Comparison of ENCODE assay signal across 9 cellular contexts in the genomic region with DNA sequence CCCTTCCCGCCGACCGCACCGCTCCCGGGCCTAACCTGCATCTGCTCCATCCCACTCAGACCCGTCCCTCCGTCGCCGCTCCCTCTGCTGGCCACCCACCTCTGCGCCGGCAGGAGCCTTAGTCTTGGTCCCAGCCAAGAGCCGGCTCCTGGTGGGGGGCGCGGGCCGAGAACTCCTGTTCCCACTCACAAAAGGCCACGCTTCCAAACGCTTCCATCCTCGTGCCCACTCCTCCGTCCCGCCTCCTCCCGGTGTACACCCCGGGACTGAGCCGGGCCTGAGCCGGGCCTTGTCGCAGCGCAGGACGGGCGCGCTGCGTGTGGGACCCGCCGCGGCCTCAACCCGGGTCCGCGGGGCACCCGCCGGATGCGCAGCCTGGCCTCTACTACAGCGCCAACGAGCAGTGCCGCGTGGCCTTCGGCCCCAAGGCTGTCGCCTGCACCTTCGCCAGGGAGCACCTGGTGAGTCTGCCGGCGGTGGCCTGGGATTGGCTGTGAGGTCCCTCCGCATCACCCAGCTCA. TPM values are rescaled to one million over a fixed set of nuclear protein-coding genes. Genes with fewer than 3 reads are reported as not detected.
DNase-seq lines count a peak whose midpoint lies in the region; TF ChIP-seq lines count a peak whose summit lies in the region.
"Had no signal": no experiment of that assay in that cellular context is flagged by ENCODE, and none has a peak within 500 bp of the region (broad histone marks: within the 10 kb centered on the region; RNA-seq: fewer than 3 reads in every experiment).

No MANE protein-coding gene starts in this region.

- intact Hi-C loops in activated naive CD4-positive, alpha-beta T cell treated with anti-CD3 and anti-CD28 coated beads for 36 hours (cut with micrococcal nuclease) = no loop called here
- intact Hi-C loops in thyroid gland (cut with DNase I) = no loop called here

- peak; percentile 14 for DNase-seq in activated naive CD4-positive, alpha-beta T cell treated with Interleukin-2 at 50 U/mL for 16 hours
- no peak for DNase-seq in activated naive CD4-positive, alpha-beta T cell treated with anti-CD3 and anti-CD28 coated beads, Interleukin-2, amount 50 U/mL, for 16 hours
- DNase-seq in activated naive CD4-positive, alpha-beta T cell treated with anti-CD3 and anti-CD28 coated beads for 36 hours = peak; percentile 18
- DNase-seq in thyroid gland (peak; percentile 51 to 56), SHP77 treated with DMSO at 0.1 percent for 48 hours (lab: John Stamatoyannopoulos, UW) (no peak), NCI-H2227 (lab: John Stamatoyannopoulos, UW; ENCODE audit: unreplicated experiment) (no peak), Kasumi-1 (lab: John Stamatoyannopoulos, UW) (no peak)

- H3K4me1 ChIP-seq in iPS-18a (ENCODE audit: control insufficient read depth, low read depth, low read length) (peaks cover 6% of the 10 kb centered on the region), thyroid gland (peaks cover 3 to 16% of the 10 kb centered on the region in 2 donors)

- H3K36me3 ChIP-seq in iPS-18a (ENCODE audit: control insufficient read depth, low read depth, low read length) (no peaks in the 10 kb centered on the region), thyroid gland (no peaks in the 10 kb centered on the region)

- H3K4me3 Mint-ChIP-seq in activated naive CD4-positive, alpha-beta T cell treated with anti-CD3 and anti-CD28 coated beads for 36 hours = no peak overlapping the region

- H3K27ac Mint-ChIP-seq in activated naive CD4-positive, alpha-beta T cell treated with anti-CD3 and anti-CD28 coated beads for 36 hours = no peak overlapping the region

- peak overlapping the region; percentile 32 for H3K9ac ChIP-seq in iPS-18a (ENCODE audit: low read length)

- no peaks in the 10 kb centered on the region for H3K9me3 Mint-ChIP-seq in activated naive CD4-positive, alpha-beta T cell treated with anti-CD3 and anti-CD28 coated beads for 36 hours

- TF ChIP-seq CTCF in thyroid gland (IDR thresholded peaks at IDR 0.05) = peak in 3 of 6 experiments; percentile 27 to 49 (median 37)

- no peaks in the 10 kb centered on the region for H3K36me3 Mint-ChIP-seq in activated naive CD4-positive, alpha-beta T cell treated with anti-CD3 and anti-CD28 coated beads for 36 hours (ENCODE audit: low read depth)

- H3K4me3 ChIP-seq in iPS-18a (ENCODE audit: low read length) (peak overlapping the region; percentile 56), thyroid gland (replicated peaks in 1 of 3) (no peak overlapping the region)

- WGBS in thyroid gland, 2 donors = 18 to 37% methylated on average over 16 to 19 of the region's 49 CpGs

- H3K27ac ChIP-seq in iPS-18a (ENCODE audit: low read length) (no peak overlapping the region), thyroid gland (no peak overlapping the region)

- peaks cover 9% of the 10 kb centered on the region for H3K4me1 Mint-ChIP-seq in activated naive CD4-positive, alpha-beta T cell treated with anti-CD3 and anti-CD28 coated beads for 36 hours (ENCODE audit: low read depth)

- H3K9me3 ChIP-seq in iPS-18a (ENCODE audit: control insufficient read depth, low read depth, low read length) (no peaks in the 10 kb centered on the region), thyroid gland (no peaks in the 10 kb centered on the region)

- CTCF ChIA-PET in activated naive CD4-positive, alpha-beta T cell treated with anti-CD3 and anti-CD28 coated beads for 36 hours (lab: Charles Lee) = no interaction called here

- no peak for TF ChIP-seq POLR2A in thyroid gland (IDR thresholded peaks at IDR 0.05)

- H3K27me3 Mint-ChIP-seq in activated naive CD4-positive, alpha-beta T cell treated with anti-CD3 and anti-CD28 coated beads for 36 hours (ENCODE audit: low read depth) = peaks cover 31% of the 10 kb centered on the region

- peaks cover 19% of the 10 kb centered on the region for H3K27me3 ChIP-seq in iPS-18a (ENCODE audit: control insufficient read depth, insufficient read depth, low read length)
- no peaks in the 10 kb centered on the region for H3K27me3 ChIP-seq in thyroid gland

RNA-seq across cellular contexts. Expression of a gene that starts 7.5 kb away (rescaled TPM):
- 1 to 10 TPM; 3.0 to 3.2 TPM for total RNA-seq in activated naive CD4-positive, alpha-beta T cell treated with anti-CD3 and anti-CD28 coated beads for 36 hours
- 1 to 10 TPM; 1.5 to 2.8 (median 2.0) TPM for total RNA-seq in thyroid gland

RNA-seq across cellular contexts. Expression of a gene that starts 11.9 kb away (rescaled TPM):
- 10 to 100 TPM; 22.5 to 27.0 TPM for total RNA-seq in activated naive CD4-positive, alpha-beta T cell treated with anti-CD3 and anti-CD28 coated beads for 36 hours
- total RNA-seq in thyroid gland = 10 to 100 TPM; 16.0 to 21.9 (median 19.0) TPM

RNA-seq across cellular contexts. Expression of a gene that starts 30.1 kb away (rescaled TPM):
- total RNA-seq in activated naive CD4-positive, alpha-beta T cell treated with anti-CD3 and anti-CD28 coated beads for 36 hours = under 1 TPM; 0.35 to 0.45 TPM
- total RNA-seq in thyroid gland = 10 to 100 TPM; 21.4 to 36.7 (median 33.5) TPM

RNA-seq across cellular contexts. Expression of a gene that starts 49.2 kb away (rescaled TPM):
- total RNA-seq in activated naive CD4-positive, alpha-beta T cell treated with anti-CD3 and anti-CD28 coated beads for 36 hours = under 1 TPM; 0.62 to 0.83 TPM
- total RNA-seq in thyroid gland = 1 to 10 TPM; 1.1 to 3.8 (median 2.5) TPM

RNA-seq across cellular contexts. Expression of a gene that starts 53.5 kb away (rescaled TPM):
- under 1 TPM; 0.35 to 0.41 TPM for total RNA-seq in activated naive CD4-positive, alpha-beta T cell treated with anti-CD3 and anti-CD28 coated beads for 36 hours
- 1 to 10 TPM in 2 of 4 donors, not detected in 2; 1.6 to 2.2 TPM for total RNA-seq in thyroid gland
- total RNA-seq: HT1080 had no signal

Comparison
In these comparisons a context has a peak if more than half of its experiments do, and no peak if none do; other contexts are left out.
1. DNase-seq: peak in activated naive CD4-positive, alpha-beta T cell treated with Interleukin-2 at 50 U/mL for 16 hours (single experiment), activated naive CD4-positive, alpha-beta T cell treated with anti-CD3 and anti-CD28 coated beads for 36 hours (single experiment) and thyroid gland (2 of 2); none in activated naive CD4-positive, alpha-beta T cell treated with anti-CD3 and anti-CD28 coated beads, Interleukin-2, amount 50 U/mL, for 16 hours (single experiment), SHP77 treated with DMSO at 0.1 percent for 48 hours (single experiment), NCI-H2227 (single experiment) and Kasumi-1 (0 of 2).
2. RNA of a gene that starts 30.1 kb away (total RNA-seq): 21.4 to 36.7 TPM in thyroid gland; 0.35 to 0.45 TPM in activated naive CD4-positive, alpha-beta T cell treated with anti-CD3 and anti-CD28 coated beads for 36 hours; every median in the first group is over 10 times any median in the second.